In genomic region chr10:124626759-124627380, GRCh38 we compare ENCODE assay signal across 8 cellular contexts.
DNase-seq lines count a peak whose midpoint lies in the region; ATAC-seq, FAIRE-seq and TF ChIP-seq lines count a peak whose summit lies in the region.

No MANE protein-coding gene starts in this region.

- in situ Hi-C loops in GM23248 (cut with MboI) = no loop called here

- TF ChIP-seq POLR2A in GM12891 (IDR thresholded peaks at IDR 0.05; ENCODE audit: low read depth, low read length) = no peak

- H2AFZ ChIP-seq in GM23248 = no peak overlapping the region

- no peaks in the 10 kb centered on the region for H4K20me1 ChIP-seq in GM23248 (ENCODE audit: insufficient read depth)

- H3K27ac ChIP-seq in GM23248 = no peak overlapping the region

- no peak overlapping the region for H3K4me2 ChIP-seq in GM23248 (ENCODE audit: unreplicated experiment)

- no peak overlapping the region for H3K4me3 ChIP-seq in bronchial epithelial cell (ENCODE audit: low read depth, low read length)
- no peak overlapping the region for H3K4me3 ChIP-seq in GM23248

- peak; percentile 58 for ATAC-seq in GM21737 (IDR thresholded peaks at IDR 0.05; ENCODE audit: unreplicated experiment)

- WGBS in GM23248 (ENCODE audit: low coverage in 1 of 2, low lambda C conversion rate in 2 of 2, missing lambda C conversion rate in 2 of 2), 2 experiments = 82 to 91% methylated on average over 12 to 13 of the region's 13 CpGs

- H3K9me3 ChIP-seq in GM23248 (ENCODE audit: low read depth) = no peaks in the 10 kb centered on the region

- no peak for DNase-seq in GM12891 (ENCODE audit: insufficient read length, low spot score)
- peak; percentile 77 for DNase-seq in NCI-H69 (lab: John Stamatoyannopoulos, UW)
- DNase-seq in bronchial epithelial cell (ENCODE audit: low read depth) = peak; percentile 32
- peak; percentile 19 for DNase-seq in stimulated activated CD8-positive, alpha-beta memory T cell treated with anti-CD3 and anti-CD28 coated beads, Interleukin-12 subunit alpha, Interleukin-12 subunit beta, amount 100 ng/mL, for 24 hours (ENCODE audit: extremely low read depth)
- no peak for DNase-seq in GM23248
- no peak for DNase-seq in GM19238 (ENCODE audit: insufficient read length, low spot score)
- no peak for DNase-seq in SK-N-DZ (ENCODE audit: low spot score)

- H3K9ac ChIP-seq in GM23248 = no peak overlapping the region

- no peaks in the 10 kb centered on the region for H3K36me3 ChIP-seq in bronchial epithelial cell (ENCODE audit: control insufficient read depth, insufficient read depth, low read length)
- H3K36me3 ChIP-seq in GM23248 (ENCODE audit: low read depth) = no peaks in the 10 kb centered on the region

- H3K79me2 ChIP-seq in GM23248 (ENCODE audit: insufficient read depth) = no peaks in the 10 kb centered on the region

- no peaks in the 10 kb centered on the region for H3K9me2 ChIP-seq in GM23248 (ENCODE audit: insufficient read depth)

- no peaks in the 10 kb centered on the region for H3K4me1 ChIP-seq in GM23248 (ENCODE audit: insufficient read depth)

- FAIRE-seq in GM12891 (lab: Jason Lieb, UNC) (peak; percentile 87), bronchial epithelial cell (lab: Jason Lieb, UNC) (no peak)

- H3K27me3 ChIP-seq in bronchial epithelial cell (ENCODE audit: control insufficient read depth, insufficient read depth, low read length) (no peaks in the 10 kb centered on the region), GM23248 (replicated peaks; ENCODE audit: insufficient read depth) (no peaks in the 10 kb centered on the region)

- TF ChIP-seq CTCF in bronchial epithelial cell (IDR thresholded peaks at IDR 0.05; ENCODE audit: insufficient read depth, low read length, severe bottlenecking) = peak; percentile 3

- no peaks in the 10 kb centered on the region for H3F3A ChIP-seq in GM23248 (ENCODE audit: insufficient read depth)

TF ChIP-seq in GM12891, 5 proteins besides CTCF, POLR2A, EP300 and RAD21:
- TF ChIP-seq POLR2AphosphoS5 (IDR thresholded peaks at IDR 0.05; ENCODE audit: low read depth, low read length) = no peak

Comparison
In these comparisons a context has a peak if more than half of its experiments do, and no peak if none do; other contexts are left out.
1. DNase-seq: peak in NCI-H69 (single experiment), bronchial epithelial cell (single experiment) and stimulated activated CD8-positive, alpha-beta memory T cell treated with anti-CD3 and anti-CD28 coated beads, Interleukin-12 subunit alpha, Interleukin-12 subunit beta, amount 100 ng/mL, for 24 hours (single experiment); none in GM12891 (single experiment), GM23248 (single experiment), GM19238 (single experiment) and SK-N-DZ (single experiment).